ENCODE assay signal across 1 cellular context in the genomic region with DNA sequence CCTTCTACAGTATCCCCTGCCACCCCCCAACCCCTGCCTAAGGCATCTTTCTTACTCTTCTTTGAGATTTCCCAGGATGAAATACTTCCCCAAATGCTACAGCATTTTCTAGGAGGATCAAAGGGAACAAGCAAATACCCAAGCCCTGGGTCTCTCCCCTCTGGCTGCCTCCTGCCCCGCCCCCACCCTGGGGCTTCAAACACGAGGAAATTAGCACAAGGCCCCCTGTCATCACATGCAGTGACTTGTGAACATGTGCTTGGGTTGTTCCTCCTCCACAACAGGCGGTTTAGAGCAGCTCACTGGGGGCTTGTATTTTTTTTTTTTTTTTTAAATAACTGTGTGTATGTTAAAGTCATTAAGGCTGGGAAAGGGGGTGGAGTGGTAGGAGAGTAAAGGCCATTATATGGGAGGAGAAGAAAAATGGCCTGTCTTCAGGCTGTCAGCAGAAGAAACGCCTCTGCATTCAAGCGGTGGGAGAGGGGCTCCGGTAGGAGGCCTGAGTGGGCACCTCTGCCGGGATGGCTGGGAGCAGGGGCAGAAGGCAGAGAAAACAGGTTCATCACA.
TF ChIP-seq lines count a peak whose summit lies in the region.

No MANE protein-coding gene starts in this region.

TF ChIP-seq in HepG2, 621 proteins besides CTCF, POLR2A, EP300 and RAD21 (continued from another document):
- TF ChIP-seq, protein P1, sequence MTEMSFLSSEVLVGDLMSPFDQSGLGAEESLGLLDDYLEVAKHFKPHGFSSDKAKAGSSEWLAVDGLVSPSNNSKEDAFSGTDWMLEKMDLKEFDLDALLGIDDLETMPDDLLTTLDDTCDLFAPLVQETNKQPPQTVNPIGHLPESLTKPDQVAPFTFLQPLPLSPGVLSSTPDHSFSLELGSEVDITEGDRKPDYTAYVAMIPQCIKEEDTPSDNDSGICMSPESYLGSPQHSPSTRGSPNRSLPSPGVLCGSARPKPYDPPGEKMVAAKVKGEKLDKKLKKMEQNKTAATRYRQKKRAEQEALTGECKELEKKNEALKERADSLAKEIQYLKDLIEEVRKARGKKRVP (CRISPR knock-in tag; IDR thresholded peaks at IDR 0.05): no peak
- no peak for TF ChIP-seq ZNF816 (CRISPR knock-in tag; IDR thresholded peaks at IDR 0.05; ENCODE audit: borderline replicate concordance)
- no peak for TF ChIP-seq TEAD3 (CRISPR knock-in tag; optimal IDR thresholded peaks at IDR 0.05; ENCODE audit: borderline replicate concordance)
- TF ChIP-seq, protein P2, sequence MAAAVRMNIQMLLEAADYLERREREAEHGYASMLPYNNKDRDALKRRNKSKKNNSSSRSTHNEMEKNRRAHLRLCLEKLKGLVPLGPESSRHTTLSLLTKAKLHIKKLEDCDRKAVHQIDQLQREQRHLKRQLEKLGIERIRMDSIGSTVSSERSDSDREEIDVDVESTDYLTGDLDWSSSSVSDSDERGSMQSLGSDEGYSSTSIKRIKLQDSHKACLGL (CRISPR knock-in tag; IDR thresholded peaks at IDR 0.05): no peak
- TF ChIP-seq, protein P3, sequence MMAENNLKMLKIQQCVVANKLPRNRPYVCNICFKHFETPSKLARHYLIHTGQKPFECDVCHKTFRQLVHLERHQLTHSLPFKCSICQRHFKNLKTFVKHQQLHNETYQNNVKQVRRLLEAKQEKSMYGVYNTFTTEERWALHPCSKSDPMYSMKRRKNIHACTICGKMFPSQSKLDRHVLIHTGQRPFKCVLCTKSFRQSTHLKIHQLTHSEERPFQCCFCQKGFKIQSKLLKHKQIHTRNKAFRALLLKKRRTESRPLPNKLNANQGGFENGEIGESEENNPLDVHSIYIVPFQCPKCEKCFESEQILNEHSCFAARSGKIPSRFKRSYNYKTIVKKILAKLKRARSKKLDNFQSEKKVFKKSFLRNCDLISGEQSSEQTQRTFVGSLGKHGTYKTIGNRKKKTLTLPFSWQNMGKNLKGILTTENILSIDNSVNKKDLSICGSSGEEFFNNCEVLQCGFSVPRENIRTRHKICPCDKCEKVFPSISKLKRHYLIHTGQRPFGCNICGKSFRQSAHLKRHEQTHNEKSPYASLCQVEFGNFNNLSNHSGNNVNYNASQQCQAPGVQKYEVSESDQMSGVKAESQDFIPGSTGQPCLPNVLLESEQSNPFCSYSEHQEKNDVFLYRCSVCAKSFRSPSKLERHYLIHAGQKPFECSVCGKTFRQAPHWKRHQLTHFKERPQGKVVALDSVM (CRISPR knock-in tag; IDR thresholded peaks at IDR 0.05): no peak
- TF ChIP-seq, protein P4, sequence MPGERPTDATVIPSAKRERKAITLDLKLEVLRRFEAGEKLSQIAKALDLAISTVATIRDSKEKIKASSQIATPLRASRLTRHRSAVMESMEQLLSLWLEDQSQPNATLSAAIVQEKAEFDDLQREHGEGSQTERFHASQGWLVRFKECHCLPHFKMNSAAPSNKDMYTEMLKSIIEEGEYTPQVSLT (CRISPR knock-in tag; IDR thresholded peaks at IDR 0.05; ENCODE audit: borderline replicate concordance, low read depth): no peak
- no peak for TF ChIP-seq ZNF138 (CRISPR knock-in tag; IDR thresholded peaks at IDR 0.05; ENCODE audit: low read depth)
- no peak; the same call in 1 of the 2 replicates for TF ChIP-seq ZFX (CRISPR knock-in tag; IDR thresholded peaks at IDR 0.05; ENCODE audit: low read depth)
- TF ChIP-seq, protein P5, sequence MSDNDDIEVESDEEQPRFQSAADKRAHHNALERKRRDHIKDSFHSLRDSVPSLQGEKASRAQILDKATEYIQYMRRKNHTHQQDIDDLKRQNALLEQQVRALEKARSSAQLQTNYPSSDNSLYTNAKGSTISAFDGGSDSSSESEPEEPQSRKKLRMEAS (IDR thresholded peaks at IDR 0.05): 0 out of 2 replicates have a peak, but pooled peaks have one; percentile 23
- TF ChIP-seq JUN (CRISPR knock-in tag; IDR thresholded peaks at IDR 0.05): no peak
